In genomic region chr21:31659286-31660133, GRCh38 we compare ENCODE assay signal across 8 cellular contexts. TPM values are rescaled to one million over a fixed set of nuclear protein-coding genes. Genes with fewer than 3 reads are reported as not detected.
DNase-seq lines count a peak whose midpoint lies in the region; ATAC-seq, FAIRE-seq and TF ChIP-seq lines count a peak whose summit lies in the region.

Gene SOD1, plus strand, starts transcription at chr21:31659693. Its CDS starts 77 bp downstream, at chr21:31659770.

- peak within 1 kb of the TSS; percentile 97 for H3K4me3 ChIP-seq in BE2C (ENCODE audit: low read depth, low read length)
- H3K4me3 ChIP-seq in kidney epithelial cell (ENCODE audit: low read depth, low read length) = peak within 1 kb of the TSS; percentile 98

- peak; percentile 97 for DNase-seq in BE2C
- peak; percentile 98 for DNase-seq in GM19239 (ENCODE audit: insufficient read length, low spot score)
- peak; percentile 95 for DNase-seq in NCI-H510A treated with DMSO at 0.1 percent for 48 hours (lab: John Stamatoyannopoulos, UW)
- peak; percentile 94 to 95 for DNase-seq in activated CD4-positive, alpha-beta T cell treated with anti-CD3 and anti-CD28 coated beads for 24 hours (ENCODE audit: low read depth in 2 of 2)
- DNase-seq in chondrocyte (ENCODE audit: low spot score) = peak; percentile 97
- peak; percentile 61 for DNase-seq in kidney epithelial cell (ENCODE audit: low read depth)
- DNase-seq in stimulated activated CD4-positive, alpha-beta T cell treated with anti-CD3 and anti-CD28 coated beads, Interleukin-15, amount 100 ng/mL, for 24 hours = peak; percentile 98

- H3K4me3 Mint-ChIP-seq in chondrocyte (ENCODE audit: unreplicated experiment) = peak within 1 kb of the TSS; percentile 95

- H3K4me1 ChIP-seq in BE2C = no peaks in the 10 kb centered on the region

- no peaks in the 10 kb centered on the region for H3K9me3 ChIP-seq in BE2C

- FAIRE-seq in GM19239 (lab: Jason Lieb, UNC) = peak; percentile 66

- H3K36me3 Mint-ChIP-seq in chondrocyte (ENCODE audit: low read depth) = peaks cover 6% of the 10 kb centered on the region

- H3K27me3 Mint-ChIP-seq in chondrocyte (ENCODE audit: low read depth) = no peaks in the 10 kb centered on the region

- H3K27ac Mint-ChIP-seq in chondrocyte (ENCODE audit: unreplicated experiment) = peak within 1 kb of the TSS; percentile 99

- H3K27me3 ChIP-seq in BE2C = no peaks in the 10 kb centered on the region
- H3K27me3 ChIP-seq in kidney epithelial cell (ENCODE audit: control insufficient read depth, insufficient read depth, low read length) = no peaks in the 10 kb centered on the region

- H3K9me3 Mint-ChIP-seq in chondrocyte (ENCODE audit: low read depth) = no peaks in the 10 kb centered on the region

- ATAC-seq in HG03442 (IDR thresholded peaks at IDR 0.05; ENCODE audit: unreplicated experiment) = peak; percentile 94

- H3K36me3 ChIP-seq in BE2C = peaks cover 26% of the 10 kb centered on the region
- H3K36me3 ChIP-seq in kidney epithelial cell (ENCODE audit: control insufficient read depth, insufficient read depth, low read length) = peaks cover 2% of the 10 kb centered on the region

- H3K4me1 Mint-ChIP-seq in chondrocyte (ENCODE audit: low read depth) = peaks cover 43% of the 10 kb centered on the region

- TF ChIP-seq CTCF in BE2C (IDR thresholded peaks at IDR 0.05; ENCODE audit: low read depth, low read length) (no peak), chondrocyte (IDR thresholded peaks at IDR 0.05) (peak; percentile 28), kidney epithelial cell (IDR thresholded peaks at IDR 0.05; ENCODE audit: insufficient read depth, low read length, poor library complexity, severe bottlenecking) (no peak)

RNA-seq across cellular contexts. Expression of gene SOD1, which starts in this region (rescaled TPM):
- polyA plus RNA-seq in BE2C (2012; ENCODE audit: insufficient read depth, insufficient read length, low read depth) = 341 TPM
- total RNA-seq in chondrocyte (179 to 238 TPM (median 188 TPM) in 3 replicates), kidney epithelial cell (112 and 121 TPM in 2 replicates)

Comparison
In these comparisons a context has a peak if more than half of its experiments do, and no peak if none do; other contexts are left out.
1. Peak in every context shown above with its lines: DNase-seq, ATAC-seq and H3K4me3 ChIP-seq.